1 cellular context compared by ENCODE assay signal in genomic region chr16:84043486-84044107, GRCh38.
TF ChIP-seq lines count a peak whose summit lies in the region.

No MANE protein-coding gene starts in this region.

TF ChIP-seq in K562, 482 proteins besides CTCF, POLR2A, EP300 and RAD21 (continued from another document):
- TF ChIP-seq TSHZ1 (CRISPR knock-in tag; IDR thresholded peaks at IDR 0.05): no peak
- peak; percentile 23 to 42; a peak in 1 of 4 replicates for TF ChIP-seq TEAD1 (CRISPR knock-in tag; IDR thresholded peaks at IDR 0.05)
- no peak for TF ChIP-seq TOE1 (IDR thresholded peaks at IDR 0.05; ENCODE audit: borderline replicate concordance)
- TF ChIP-seq TOE1 (CRISPR knock-in tag; IDR thresholded peaks at IDR 0.05; ENCODE audit: borderline replicate concordance, low read depth): peak; percentile 59; the same call in 1 of the 2 replicates
- peak; percentile 100 for TF ChIP-seq LEF1 (IDR thresholded peaks at IDR 0.05)
- no peak for TF ChIP-seq HDAC3 (IDR thresholded peaks at IDR 0.05; ENCODE audit: borderline replicate concordance, partially characterized antibody)
- peak; percentile 95 for TF ChIP-seq ARID1B (IDR thresholded peaks at IDR 0.05)
TF ChIP-seq in K562: peak in this region for 106.
